ENCODE assay signal across 9 cellular contexts in the genomic region with DNA sequence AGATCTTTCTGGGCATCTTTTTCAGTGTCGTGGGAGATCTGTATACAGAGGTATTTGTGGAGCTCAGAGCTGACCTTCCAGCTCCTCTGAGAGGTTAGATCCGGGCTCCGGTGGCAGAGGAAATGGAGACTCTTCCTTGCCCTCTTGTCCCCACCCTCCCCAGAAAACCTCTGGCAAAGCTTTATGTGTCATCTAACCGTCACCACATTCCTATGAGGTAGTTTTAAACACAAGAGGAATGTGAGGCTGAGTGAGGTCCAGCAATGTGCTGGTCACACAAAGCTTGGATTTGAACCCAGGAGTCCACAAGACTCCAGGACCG. TPM values are rescaled to one million over a fixed set of nuclear protein-coding genes. Genes with fewer than 3 reads are reported as not detected.
DNase-seq lines count a peak whose midpoint lies in the region; ATAC-seq and TF ChIP-seq lines count a peak whose summit lies in the region.
"Had no signal": no experiment of that assay in that cellular context is flagged by ENCODE, and none has a peak within 500 bp of the region (broad histone marks: within the 10 kb centered on the region; RNA-seq: fewer than 3 reads in every experiment).

No MANE protein-coding gene starts in this region.

- no peaks in the 10 kb centered on the region for H4K20me1 ChIP-seq in fibroblast of lung (ENCODE audit: control insufficient read depth, extremely low read depth, insufficient read depth, low read length)

- peak overlapping the region; percentile 68 for H3K27ac ChIP-seq in fibroblast of lung (ENCODE audit: insufficient read depth, low read length)
- H3K27ac ChIP-seq: heart right ventricle had no signal

- DNase-seq in GM04504 (ENCODE audit: low read depth): peak; percentile 62
- DNase-seq in fibroblast of lung (ENCODE audit: low read depth in 2 of 2): peak; percentile 51 to 84
- DNase-seq in retinal pigment epithelial cell (ENCODE audit: low read depth): peak; percentile 23
- no peak for DNase-seq in effector CD4-positive, alpha-beta T cell
- no peak for DNase-seq in NCI-H146 treated with DMSO at 0.1 percent for 48 hours (lab: John Stamatoyannopoulos, UW; ENCODE audit: unreplicated experiment)

- no peak overlapping the region for H3K9ac ChIP-seq in fibroblast of lung (ENCODE audit: insufficient read depth, low read length)

- peak; percentile 66 for ATAC-seq in SK-N-SH treated with all-trans-retinoic acid at 6 μM for 48 hours
- ATAC-seq in HG03439 (IDR thresholded peaks at IDR 0.05; ENCODE audit: unreplicated experiment): no peak
- no peak for ATAC-seq in HG02763 (IDR thresholded peaks at IDR 0.05; ENCODE audit: unreplicated experiment)

- H3K27me3 ChIP-seq in fibroblast of lung (ENCODE audit: control insufficient read depth, insufficient read depth, low read length): no peaks in the 10 kb centered on the region

- peaks cover 11% of the 10 kb centered on the region for H3K4me1 ChIP-seq in fibroblast of lung (ENCODE audit: control insufficient read depth, extremely low read depth, insufficient read depth, low read length)

- no peak overlapping the region for H3K4me2 ChIP-seq in fibroblast of lung (ENCODE audit: extremely low read depth, insufficient read depth, low read length)

- TF ChIP-seq CTCF in fibroblast of lung (conservative IDR thresholded peaks at IDR 0.05 in 1 of 2, IDR thresholded peaks at IDR 0.05 in 1 of 2; ENCODE audit: low read depth in 1 of 2, low read length in 2 of 2) (no peak), retinal pigment epithelial cell (conservative IDR thresholded peaks at IDR 0.05; ENCODE audit: low read depth, low read length) (no peak)

- no peaks in the 10 kb centered on the region for H3K36me3 ChIP-seq in fibroblast of lung (ENCODE audit: control insufficient read depth, insufficient read depth, low read length)
- H3K36me3 ChIP-seq: heart right ventricle had no signal

- no peaks in the 10 kb centered on the region for H3K79me2 ChIP-seq in fibroblast of lung (ENCODE audit: control insufficient read depth, insufficient read depth, low read length)

- no peaks in the 10 kb centered on the region for H3K9me3 ChIP-seq in fibroblast of lung (ENCODE audit: control insufficient read depth, insufficient read depth, low read depth, low read length)
- H3K9me3 ChIP-seq: heart right ventricle had no signal

- H3K4me3 ChIP-seq in fibroblast of lung (replicated peaks in 1 of 4; ENCODE audit: control extremely low read depth in 1 of 4, insufficient read depth in 1 of 4, low read depth in 3 of 4, low read length in 4 of 4) (peak overlapping the region in 1 of 4 experiments; percentile 50), retinal pigment epithelial cell (ENCODE audit: low read length) (no peak overlapping the region)

- peak overlapping the region; percentile 25 for H2AFZ ChIP-seq in fibroblast of lung (ENCODE audit: low read length)

TF ChIP-seq in SK-N-SH treated with all-trans-retinoic acid at 6 μM for 48 hours, 23 proteins besides CTCF, POLR2A, EP300 and RAD21:
- TF ChIP-seq ZNF565 (CRISPR knock-in tag; conservative IDR thresholded peaks at IDR 0.05; ENCODE audit: low read depth) (no peak), PPARA (CRISPR knock-in tag; IDR thresholded peaks at IDR 0.05; ENCODE audit: borderline replicate concordance) (no peak), ISL1 (CRISPR knock-in tag; IDR thresholded peaks at IDR 0.05) (no peak), CSDC2 (CRISPR knock-in tag; IDR thresholded peaks at IDR 0.05) (no peak), ZC3H10 (CRISPR knock-in tag; IDR thresholded peaks at IDR 0.05) (no peak), ESRRG (CRISPR knock-in tag; IDR thresholded peaks at IDR 0.05) (no peak), TOX (CRISPR knock-in tag; IDR thresholded peaks at IDR 0.05; ENCODE audit: borderline replicate concordance) (no peak), TCF4 (CRISPR knock-in tag; IDR thresholded peaks at IDR 0.05; ENCODE audit: borderline replicate concordance) (no peak)
- TF ChIP-seq, protein P1, sequence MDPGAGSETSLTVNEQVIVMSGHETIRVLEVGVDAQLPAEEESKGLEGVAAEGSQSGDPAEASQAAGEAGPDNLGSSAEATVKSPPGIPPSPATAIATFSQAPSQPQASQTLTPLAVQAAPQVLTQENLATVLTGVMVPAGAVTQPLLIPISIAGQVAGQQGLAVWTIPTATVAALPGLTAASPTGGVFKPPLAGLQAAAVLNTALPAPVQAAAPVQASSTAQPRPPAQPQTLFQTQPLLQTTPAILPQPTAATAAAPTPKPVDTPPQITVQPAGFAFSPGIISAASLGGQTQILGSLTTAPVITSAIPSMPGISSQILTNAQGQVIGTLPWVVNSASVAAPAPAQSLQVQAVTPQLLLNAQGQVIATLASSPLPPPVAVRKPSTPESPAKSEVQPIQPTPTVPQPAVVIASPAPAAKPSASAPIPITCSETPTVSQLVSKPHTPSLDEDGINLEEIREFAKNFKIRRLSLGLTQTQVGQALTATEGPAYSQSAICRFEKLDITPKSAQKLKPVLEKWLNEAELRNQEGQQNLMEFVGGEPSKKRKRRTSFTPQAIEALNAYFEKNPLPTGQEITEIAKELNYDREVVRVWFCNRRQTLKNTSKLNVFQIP (CRISPR knock-in tag; IDR thresholded peaks at IDR 0.05; ENCODE audit: borderline replicate concordance, low read depth): no peak
- TF ChIP-seq, protein P2, sequence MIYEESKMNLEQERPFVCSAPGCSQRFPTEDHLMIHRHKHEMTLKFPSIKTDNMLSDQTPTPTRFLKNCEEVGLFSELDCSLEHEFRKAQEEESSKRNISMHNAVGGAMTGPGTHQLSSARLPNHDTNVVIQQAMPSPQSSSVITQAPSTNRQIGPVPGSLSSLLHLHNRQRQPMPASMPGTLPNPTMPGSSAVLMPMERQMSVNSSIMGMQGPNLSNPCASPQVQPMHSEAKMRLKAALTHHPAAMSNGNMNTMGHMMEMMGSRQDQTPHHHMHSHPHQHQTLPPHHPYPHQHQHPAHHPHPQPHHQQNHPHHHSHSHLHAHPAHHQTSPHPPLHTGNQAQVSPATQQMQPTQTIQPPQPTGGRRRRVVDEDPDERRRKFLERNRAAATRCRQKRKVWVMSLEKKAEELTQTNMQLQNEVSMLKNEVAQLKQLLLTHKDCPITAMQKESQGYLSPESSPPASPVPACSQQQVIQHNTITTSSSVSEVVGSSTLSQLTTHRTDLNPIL (CRISPR knock-in tag; IDR thresholded peaks at IDR 0.05; ENCODE audit: low read depth): no peak
- TF ChIP-seq, protein P3, sequence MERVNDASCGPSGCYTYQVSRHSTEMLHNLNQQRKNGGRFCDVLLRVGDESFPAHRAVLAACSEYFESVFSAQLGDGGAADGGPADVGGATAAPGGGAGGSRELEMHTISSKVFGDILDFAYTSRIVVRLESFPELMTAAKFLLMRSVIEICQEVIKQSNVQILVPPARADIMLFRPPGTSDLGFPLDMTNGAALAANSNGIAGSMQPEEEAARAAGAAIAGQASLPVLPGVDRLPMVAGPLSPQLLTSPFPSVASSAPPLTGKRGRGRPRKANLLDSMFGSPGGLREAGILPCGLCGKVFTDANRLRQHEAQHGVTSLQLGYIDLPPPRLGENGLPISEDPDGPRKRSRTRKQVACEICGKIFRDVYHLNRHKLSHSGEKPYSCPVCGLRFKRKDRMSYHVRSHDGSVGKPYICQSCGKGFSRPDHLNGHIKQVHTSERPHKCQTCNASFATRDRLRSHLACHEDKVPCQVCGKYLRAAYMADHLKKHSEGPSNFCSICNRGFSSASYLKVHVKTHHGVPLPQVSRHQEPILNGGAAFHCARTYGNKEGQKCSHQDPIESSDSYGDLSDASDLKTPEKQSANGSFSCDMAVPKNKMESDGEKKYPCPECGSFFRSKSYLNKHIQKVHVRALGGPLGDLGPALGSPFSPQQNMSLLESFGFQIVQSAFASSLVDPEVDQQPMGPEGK (CRISPR knock-in tag; IDR thresholded peaks at IDR 0.05; ENCODE audit: borderline replicate concordance): no peak
TF ChIP-seq in SK-N-SH treated with all-trans-retinoic acid at 6 μM for 48 hours: peak in this region for 0.

RNA-seq across cellular contexts. Expression of a gene that starts 1.2 kb away (rescaled TPM):
- total RNA-seq in fibroblast of lung: not detected in 2 replicates
- polyA plus RNA-seq in fibroblast of lung: 0.05 TPM in 1 of 2 replicates, not detected in the other
- 0.10 and 0.17 TPM in 2 replicates for polyA plus RNA-seq in fibroblast of lung (2012)
- not detected in 2 replicates for polyA minus RNA-seq in fibroblast of lung (ENCODE audit: low replicate concordance)

RNA-seq across cellular contexts. Expression of a gene that starts 13.3 kb away (rescaled TPM):
- total RNA-seq in fibroblast of lung: 0.26 and 1.5 TPM in 2 replicates
- polyA plus RNA-seq in fibroblast of lung: 0.91 and 2.3 TPM in 2 replicates
- polyA plus RNA-seq in fibroblast of lung (2012): 0.49 and 1.9 TPM in 2 replicates
- polyA minus RNA-seq in fibroblast of lung (ENCODE audit: low replicate concordance): not detected in 2 replicates

Comparison
In these comparisons a context has a peak if more than half of its experiments do, and no peak if none do; other contexts are left out.
1. DNase-seq: peak in GM04504 (single experiment), fibroblast of lung (2 of 2) and retinal pigment epithelial cell (single experiment); none in effector CD4-positive, alpha-beta T cell (single experiment) and NCI-H146 treated with DMSO at 0.1 percent for 48 hours (single experiment).